2 cellular contexts compared by ENCODE assay signal in the genomic region with DNA sequence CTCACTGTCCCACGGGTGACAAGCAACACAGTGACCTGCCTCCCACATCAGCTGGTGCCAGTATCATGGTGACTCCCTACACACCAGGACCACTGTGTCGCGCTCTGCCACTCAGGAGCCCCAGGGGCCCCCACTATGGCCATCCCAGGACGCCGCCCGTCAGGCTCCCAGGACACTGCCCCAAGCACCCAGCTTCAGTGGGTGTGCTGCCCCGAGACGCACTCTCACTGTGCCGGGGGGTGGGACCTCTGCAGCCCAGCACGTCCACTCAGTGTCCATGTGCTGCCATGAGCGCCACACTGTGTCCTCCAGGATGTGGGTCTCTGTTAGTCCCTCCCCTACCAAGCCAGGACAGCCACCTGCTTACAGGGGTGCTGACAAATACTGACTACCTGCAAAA.
TF ChIP-seq lines count a peak whose summit lies in the region.

No MANE protein-coding gene starts in this region.

TF ChIP-seq in IMR-90, 13 proteins besides CTCF, POLR2A, EP300 and RAD21:
- TF ChIP-seq, protein P1, sequence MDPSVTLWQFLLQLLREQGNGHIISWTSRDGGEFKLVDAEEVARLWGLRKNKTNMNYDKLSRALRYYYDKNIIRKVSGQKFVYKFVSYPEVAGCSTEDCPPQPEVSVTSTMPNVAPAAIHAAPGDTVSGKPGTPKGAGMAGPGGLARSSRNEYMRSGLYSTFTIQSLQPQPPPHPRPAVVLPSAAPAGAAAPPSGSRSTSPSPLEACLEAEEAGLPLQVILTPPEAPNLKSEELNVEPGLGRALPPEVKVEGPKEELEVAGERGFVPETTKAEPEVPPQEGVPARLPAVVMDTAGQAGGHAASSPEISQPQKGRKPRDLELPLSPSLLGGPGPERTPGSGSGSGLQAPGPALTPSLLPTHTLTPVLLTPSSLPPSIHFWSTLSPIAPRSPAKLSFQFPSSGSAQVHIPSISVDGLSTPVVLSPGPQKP (IDR thresholded peaks at IDR 0.05; ENCODE audit: borderline replicate concordance, low read depth, low read length): no peak
- no peak for TF ChIP-seq MAFK (IDR thresholded peaks at IDR 0.05; ENCODE audit: low read depth, low read length)

TF ChIP-seq in H1, 55 proteins besides CTCF, POLR2A, EP300 and RAD21:
- TF ChIP-seq TAF7 (optimal IDR thresholded peaks at IDR 0.05; ENCODE audit: borderline replicate concordance, low read depth, low read length) (no peak), POLR2AphosphoS5 (IDR thresholded peaks at IDR 0.05; ENCODE audit: low read depth, low read length) (no peak), KDM5A (IDR thresholded peaks at IDR 0.05; ENCODE audit: low read length) (no peak), RFX5 (IDR thresholded peaks at IDR 0.05; ENCODE audit: borderline replicate concordance, low read depth, low read length) (no peak), SP1 (IDR thresholded peaks at IDR 0.05; ENCODE audit: low read depth, low read length) (no peak)
